ENCODE assay signal across 11 cellular contexts in genomic region chr5:56257763-56258529, GRCh38. TPM values are rescaled to one million over a fixed set of nuclear protein-coding genes. Genes with fewer than 3 reads are reported as not detected.
DNase-seq lines count a peak whose midpoint lies in the region; ATAC-seq, FAIRE-seq and TF ChIP-seq lines count a peak whose summit lies in the region.
"Not testable (repeated sequence)": the region's sequence is repeated elsewhere in the genome, so short reads cannot be mapped to it uniquely, and the experiment has no call there.
"Had no signal": no experiment of that assay in that cellular context is flagged by ENCODE, and none has a peak within 500 bp of the region (broad histone marks: within the 10 kb centered on the region; RNA-seq: fewer than 3 reads in every experiment).

No MANE protein-coding gene starts in this region.

- not testable (repeated sequence) for H3K4me3 ChIP-seq in ACC112 (ENCODE audit: low read depth, low read length); SK-N-SH (ENCODE audit: low read depth in 2 of 2, low read length in 1 of 2); esophagus muscularis mucosa; kidney (ENCODE audit: low read length in 2 of 2)

- H3K27ac Mint-ChIP-seq in natural killer cell treated with Interleukin-12 subunit alpha and Interleukin-12 subunit beta and Interleukin-15 and Interleukin-18, amount 100 ng/mL, for 72 hours: not testable (repeated sequence)

- not testable (repeated sequence) for H3K4me1 ChIP-seq in ACC112 (ENCODE audit: control insufficient read depth, insufficient read depth, low read length, unreplicated experiment); SK-N-SH (ENCODE audit: control insufficient read depth in 1 of 2, insufficient read depth in 2 of 2, low read depth in 1 of 2, low read length in 1 of 2); esophagus muscularis mucosa; kidney (ENCODE audit: control insufficient read depth in 1 of 2, insufficient read depth in 1 of 2, low read depth in 1 of 2, low read length in 2 of 2)

- H3F3A ChIP-seq in SK-N-SH (replicated peaks; ENCODE audit: insufficient read depth): not testable (repeated sequence)

- H3K36me3 Mint-ChIP-seq in natural killer cell treated with Interleukin-12 subunit alpha and Interleukin-12 subunit beta and Interleukin-15 and Interleukin-18, amount 100 ng/mL, for 72 hours: not testable (repeated sequence)

- not testable (repeated sequence) for H3K36me3 ChIP-seq in ACC112 (ENCODE audit: insufficient read depth, low read length); SK-N-SH (replicated peaks in 1 of 2; ENCODE audit: control insufficient read depth in 1 of 2, insufficient read depth in 2 of 2, low read length in 1 of 2); esophagus muscularis mucosa; kidney (ENCODE audit: control insufficient read depth in 1 of 2, insufficient read depth in 2 of 2, low read length in 2 of 2)

- ATAC-seq in natural killer cell treated with Interleukin-12 subunit alpha and Interleukin-12 subunit beta and Interleukin-15 and Interleukin-18, amount 100 ng/mL, for 72 hours: not testable (repeated sequence)

- CTCF ChIA-PET in SK-N-SH (lab: Yijun Ruan, JAX): not testable (repeated sequence)

- TF ChIP-seq EP300 in SK-N-SH (IDR thresholded peaks at IDR 0.05; ENCODE audit: borderline replicate concordance in 1 of 2, low read depth in 1 of 2, low read length in 1 of 2); esophagus muscularis mucosa (IDR thresholded peaks at IDR 0.05): not testable (repeated sequence)

- peak overlapping the region; percentile 45; the same call in 1 of the 2 replicates for H3K4me2 ChIP-seq in SK-N-SH

- not testable (repeated sequence) for H4K20me1 ChIP-seq in SK-N-SH (ENCODE audit: insufficient read depth)

- not testable (repeated sequence) for H3K9me2 ChIP-seq in SK-N-SH

- not testable (repeated sequence) for TF ChIP-seq POLR2A in esophagus muscularis mucosa (IDR thresholded peaks at IDR 0.05; ENCODE audit: low read depth)

- H3K27me3 ChIP-seq in ACC112 (ENCODE audit: insufficient read depth, low read length); SK-N-SH (ENCODE audit: insufficient read depth); esophagus muscularis mucosa: not testable (repeated sequence)

- POLR2A ChIA-PET in SK-N-SH (lab: Yijun Ruan, JAX): not testable (repeated sequence)

- not testable (repeated sequence) for H3K4me1 Mint-ChIP-seq in natural killer cell treated with Interleukin-12 subunit alpha and Interleukin-12 subunit beta and Interleukin-15 and Interleukin-18, amount 100 ng/mL, for 72 hours (ENCODE audit: low read depth in 2 of 2)

- H3K27ac ChIP-seq in ACC112 (ENCODE audit: low read depth, low read length) (peak overlapping the region; percentile 94; the same call in 1 of the 2 replicates), SK-N-SH (ENCODE audit: low read depth in 2 of 2, low read length in 1 of 2) (peak overlapping the region in 1 of 2 experiments; percentile 76; a peak in 2 of 4 replicates)
- H3K27ac ChIP-seq in esophagus muscularis mucosa (replicated peaks in 1 of 4); kidney (ENCODE audit: low read depth in 2 of 2, low read length in 2 of 2): not testable (repeated sequence)

- not testable (repeated sequence) for FAIRE-seq in kidney (lab: Jason Lieb, UNC)

- DNase-seq in NCI-H524 treated with DMSO at 0.1 percent for 48 hours (lab: John Stamatoyannopoulos, UW): peak; percentile 47
- not testable (repeated sequence) for DNase-seq in SK-N-SH; natural killer cell treated with Interleukin-12 subunit alpha and Interleukin-12 subunit beta and Interleukin-15 and Interleukin-18, amount 100 ng/mL, for 72 hours (ENCODE audit: low spot score)
- DNase-seq in esophagus muscularis mucosa (ENCODE audit: extremely low spot score): peak; percentile 34
- DNase-seq in kidney: peak; percentile 67

- intact Hi-C loops in esophagus muscularis mucosa (cut with DNase I); kidney (cut with DNase I): not testable (repeated sequence)

- not testable (repeated sequence) for H3K9ac ChIP-seq in SK-N-SH; kidney (ENCODE audit: low read length in 2 of 2)

- not testable (repeated sequence) for TF ChIP-seq RAD21 in SK-N-SH (IDR thresholded peaks at IDR 0.05; ENCODE audit: low read length)

- H3K9me3 Mint-ChIP-seq in natural killer cell treated with Interleukin-12 subunit alpha and Interleukin-12 subunit beta and Interleukin-15 and Interleukin-18, amount 100 ng/mL, for 72 hours: not testable (repeated sequence)

- not testable (repeated sequence) for H2AFZ ChIP-seq in ACC112 (ENCODE audit: low read length, unreplicated experiment); SK-N-SH (ENCODE audit: low read depth)

- not testable (repeated sequence) for H3K9me3 ChIP-seq in SK-N-SH; esophagus muscularis mucosa; kidney (ENCODE audit: control insufficient read depth in 1 of 2, low read length in 2 of 2)

- H3K4me3 Mint-ChIP-seq in natural killer cell treated with Interleukin-12 subunit alpha and Interleukin-12 subunit beta and Interleukin-15 and Interleukin-18, amount 100 ng/mL, for 72 hours: peak overlapping the region; percentile 23

- not testable (repeated sequence) for H3K27me3 Mint-ChIP-seq in natural killer cell treated with Interleukin-12 subunit alpha and Interleukin-12 subunit beta and Interleukin-15 and Interleukin-18, amount 100 ng/mL, for 72 hours

- TF ChIP-seq CTCF in SK-N-SH (IDR thresholded peaks at IDR 0.05); esophagus muscularis mucosa (IDR thresholded peaks at IDR 0.05); kidney (IDR thresholded peaks at IDR 0.05; ENCODE audit: borderline replicate concordance, extremely low read depth, insufficient read depth): not testable (repeated sequence)

- not testable (repeated sequence) for H3K79me2 ChIP-seq in ACC112 (ENCODE audit: control insufficient read depth, insufficient read depth, low read length, unreplicated experiment); SK-N-SH (ENCODE audit: insufficient read depth)

- 87% methylated on average over 28 of the region's 30 CpGs for WGBS in SK-N-SH (ENCODE audit: low lambda C conversion rate)
- WGBS in esophagus muscularis mucosa: 94% methylated on average over 26 of the region's 30 CpGs

RNA-seq across cellular contexts. Expression of gene ANKRD55, which starts 24.8 kb away (rescaled TPM):
- not detected in 2 replicates for polyA plus RNA-seq in SK-N-SH (2012; rRNA removed)
- 0.01 and 0.03 TPM in 2 replicates for polyA plus RNA-seq in SK-N-SH (2012; cell fraction: cytosol; rRNA removed)
- not detected in 2 replicates for polyA plus RNA-seq in SK-N-SH (2012; cell fraction: nucleus; rRNA removed)
- total RNA-seq in esophagus muscularis mucosa: under 1 TPM in 1 of 4 donors, not detected in 3; 0.66 TPM
- total RNA-seq in kidney: 1.2 TPM
- polyA plus RNA-seq in kidney (ENCODE audit: insufficient read depth, low read depth, low replicate concordance): 0.26 TPM
- under 1 TPM in 1 of 2 donors, not detected in 1; 0.28 TPM for total RNA-seq in natural killer cell treated with Interleukin-12 subunit alpha and Interleukin-12 subunit beta and Interleukin-15 and Interleukin-18, amount 100 ng/mL, for 72 hours
- total RNA-seq: CD8-positive, alpha-beta memory T cell; GM12878; GM23248; H1; H7 had no signal
- polyA plus RNA-seq: CD8-positive, alpha-beta memory T cell; GM23248; H1 had no signal
